In genomic region chr6:28789553-28790083, GRCh38 we compare ENCODE assay signal across 8 cellular contexts.
DNase-seq lines count a peak whose midpoint lies in the region; ATAC-seq and TF ChIP-seq lines count a peak whose summit lies in the region.

No MANE protein-coding gene starts in this region.

- no peak overlapping the region for H3K4me2 ChIP-seq in DND-41 (ENCODE audit: insufficient read depth, low read length)
- H3K4me2 ChIP-seq in fibroblast of lung (ENCODE audit: extremely low read depth, insufficient read depth, low read length), result peak overlapping the region; percentile 17
- peak overlapping the region; percentile 82 for H3K4me2 ChIP-seq in smooth muscle cell

- H3K27ac Mint-ChIP-seq in effector memory CD8-positive, alpha-beta T cell, result peak overlapping the region in 1 of 2 donors; percentile 13

- H3K4me1 Mint-ChIP-seq in effector memory CD8-positive, alpha-beta T cell (ENCODE audit: low read depth in 2 of 2), result peaks cover 5 to 10% of the 10 kb centered on the region in 2 donors

- H3K4me3 Mint-ChIP-seq in effector memory CD8-positive, alpha-beta T cell, result peak overlapping the region in 1 of 2 donors; percentile 28

- H3K4me1 ChIP-seq in DND-41 (ENCODE audit: insufficient read depth, low read length), result no peaks in the 10 kb centered on the region
- 0 out of 2 replicates have a peak, but pooled peaks cover 5% of the 10 kb centered on the region for H3K4me1 ChIP-seq in HUES64 (ENCODE audit: insufficient read depth, low read length)
- H3K4me1 ChIP-seq in fibroblast of lung (ENCODE audit: control insufficient read depth, extremely low read depth, insufficient read depth, low read length), result no peaks in the 10 kb centered on the region
- no peaks in the 10 kb centered on the region for H3K4me1 ChIP-seq in smooth muscle cell (ENCODE audit: low read depth)

- peaks cover 3 to 10% of the 10 kb centered on the region in 2 donors for H3K9me3 Mint-ChIP-seq in effector memory CD8-positive, alpha-beta T cell

- H3K36me3 Mint-ChIP-seq in effector memory CD8-positive, alpha-beta T cell (ENCODE audit: insufficient read depth), result peaks cover 26% of the 10 kb centered on the region

- no peak for ATAC-seq in DND-41 (ENCODE audit: insufficient read depth, low read depth)
- no peak for ATAC-seq in effector memory CD8-positive, alpha-beta T cell (replicated peaks)

- TF ChIP-seq CTCF in DND-41 (IDR thresholded peaks at IDR 0.05; ENCODE audit: borderline replicate concordance, extremely low read depth, low read length, poor library complexity, severe bottlenecking) (no peak), fibroblast of lung (conservative IDR thresholded peaks at IDR 0.05 in 1 of 2, IDR thresholded peaks at IDR 0.05 in 1 of 2; ENCODE audit: low read depth in 1 of 2, low read length in 2 of 2) (no peak), smooth muscle cell (IDR thresholded peaks at IDR 0.05; ENCODE audit: borderline replicate concordance, insufficient read depth, poor library complexity, severe bottlenecking) (no peak)

- DNase-seq in DND-41 (peak; percentile 6), SW 1271 (lab: John Stamatoyannopoulos, UW) (peak; percentile 68 to 84), fibroblast of lung (ENCODE audit: low read depth in 2 of 2) (peak; percentile 56 to 64), smooth muscle cell (lab: John Stamatoyannopoulos, UW; ENCODE audit: unreplicated experiment) (no peak), NCI-H345 (lab: John Stamatoyannopoulos, UW) (no peak), epidermal melanocyte (ENCODE audit: insufficient read length, low spot score) (no peak)
- no peak for DNase-seq in effector memory CD8-positive, alpha-beta T cell

- H2AFZ ChIP-seq in DND-41 (ENCODE audit: low read depth, low read length) (no peak overlapping the region), fibroblast of lung (ENCODE audit: low read length) (no peak overlapping the region), smooth muscle cell (ENCODE audit: low read depth) (peak overlapping the region; percentile 92)

- H3K36me3 ChIP-seq in DND-41 (ENCODE audit: insufficient read depth, low read length), result no peaks in the 10 kb centered on the region
- no peaks in the 10 kb centered on the region for H3K36me3 ChIP-seq in HUES64 (ENCODE audit: insufficient read depth, low read length)
- no peaks in the 10 kb centered on the region for H3K36me3 ChIP-seq in fibroblast of lung (ENCODE audit: control insufficient read depth, insufficient read depth, low read length)
- no peaks in the 10 kb centered on the region for H3K36me3 ChIP-seq in smooth muscle cell (ENCODE audit: low read depth)

- H3K9ac ChIP-seq in DND-41 (ENCODE audit: low read depth, low read length) (no peak overlapping the region), HUES64 (ENCODE audit: low read depth, low read length) (no peak overlapping the region), fibroblast of lung (ENCODE audit: insufficient read depth, low read length) (no peak overlapping the region), smooth muscle cell (ENCODE audit: low read depth) (no peak overlapping the region)

- H3K27ac ChIP-seq in DND-41 (ENCODE audit: low read length) (no peak overlapping the region), HUES64 (ENCODE audit: low read depth, low read length) (no peak overlapping the region), fibroblast of lung (ENCODE audit: insufficient read depth, low read length) (no peak overlapping the region), smooth muscle cell (ENCODE audit: low read depth) (no peak overlapping the region)

- H3K27me3 Mint-ChIP-seq in effector memory CD8-positive, alpha-beta T cell, result peaks cover 97 to 100% of the 10 kb centered on the region in 2 donors

- H3K79me2 ChIP-seq in DND-41 (ENCODE audit: insufficient read depth, low read length), result no peaks in the 10 kb centered on the region
- H3K79me2 ChIP-seq in fibroblast of lung (ENCODE audit: control insufficient read depth, insufficient read depth, low read length), result no peaks in the 10 kb centered on the region
- H3K79me2 ChIP-seq in smooth muscle cell (ENCODE audit: low read depth), result no peaks in the 10 kb centered on the region

- no peaks in the 10 kb centered on the region for H4K20me1 ChIP-seq in DND-41 (ENCODE audit: insufficient read depth, low read length)
- H4K20me1 ChIP-seq in fibroblast of lung (ENCODE audit: control insufficient read depth, extremely low read depth, insufficient read depth, low read length), result no peaks in the 10 kb centered on the region
- H4K20me1 ChIP-seq in smooth muscle cell (ENCODE audit: low read depth), result no peaks in the 10 kb centered on the region

- H3K9me3 ChIP-seq in DND-41 (ENCODE audit: insufficient read depth, low read length, severe bottlenecking), result no peaks in the 10 kb centered on the region
- H3K9me3 ChIP-seq in HUES64 (ENCODE audit: insufficient read depth, low read depth, low read length), result no peaks in the 10 kb centered on the region
- H3K9me3 ChIP-seq in fibroblast of lung (ENCODE audit: control insufficient read depth, insufficient read depth, low read depth, low read length), result no peaks in the 10 kb centered on the region
- no peaks in the 10 kb centered on the region for H3K9me3 ChIP-seq in smooth muscle cell (replicated peaks; ENCODE audit: low read depth)

- 7% methylated on average over 20 of the region's 20 CpGs for WGBS in HUES64
- 8% methylated on average over 20 of the region's 20 CpGs for WGBS in smooth muscle cell (ENCODE audit: low lambda C conversion rate)

- H3K27me3 ChIP-seq in DND-41 (ENCODE audit: insufficient read depth, low read length, poor library complexity), result peaks cover 1% of the 10 kb centered on the region
- H3K27me3 ChIP-seq in HUES64 (ENCODE audit: insufficient read depth, low read length), result peaks cover 86% of the 10 kb centered on the region
- peaks cover 14% of the 10 kb centered on the region for H3K27me3 ChIP-seq in fibroblast of lung (ENCODE audit: control insufficient read depth, insufficient read depth, low read length)
- peaks cover 81% of the 10 kb centered on the region for H3K27me3 ChIP-seq in smooth muscle cell (ENCODE audit: low read depth)

- H3K4me3 ChIP-seq in DND-41 (ENCODE audit: low read depth in 1 of 2, low read length in 2 of 2) (no peak overlapping the region), HUES64 (ENCODE audit: low read length) (peak overlapping the region; percentile 73), fibroblast of lung (replicated peaks in 1 of 4; ENCODE audit: control extremely low read depth in 1 of 4, insufficient read depth in 1 of 4, low read depth in 3 of 4, low read length in 4 of 4) (peak overlapping the region; percentile 26 to 69 (median 48)), smooth muscle cell (peak overlapping the region; percentile 71)

- no peaks in the 10 kb centered on the region for H3F3A ChIP-seq in smooth muscle cell (ENCODE audit: low read depth)

Comparison
In these comparisons a context has a peak if more than half of its experiments do, and no peak if none do; other contexts are left out.
1. DNase-seq: peak in DND-41 (single experiment), SW 1271 (2 of 2) and fibroblast of lung (2 of 2); none in smooth muscle cell (single experiment), NCI-H345 (single experiment), epidermal melanocyte (single experiment) and effector memory CD8-positive, alpha-beta T cell (0 of 3).
2. H3K4me3 ChIP-seq: peak in HUES64 (single experiment), fibroblast of lung (4 of 4) and smooth muscle cell (single experiment); none in DND-41 (0 of 2).